18 cellular contexts compared by ENCODE assay signal in the genomic region with DNA sequence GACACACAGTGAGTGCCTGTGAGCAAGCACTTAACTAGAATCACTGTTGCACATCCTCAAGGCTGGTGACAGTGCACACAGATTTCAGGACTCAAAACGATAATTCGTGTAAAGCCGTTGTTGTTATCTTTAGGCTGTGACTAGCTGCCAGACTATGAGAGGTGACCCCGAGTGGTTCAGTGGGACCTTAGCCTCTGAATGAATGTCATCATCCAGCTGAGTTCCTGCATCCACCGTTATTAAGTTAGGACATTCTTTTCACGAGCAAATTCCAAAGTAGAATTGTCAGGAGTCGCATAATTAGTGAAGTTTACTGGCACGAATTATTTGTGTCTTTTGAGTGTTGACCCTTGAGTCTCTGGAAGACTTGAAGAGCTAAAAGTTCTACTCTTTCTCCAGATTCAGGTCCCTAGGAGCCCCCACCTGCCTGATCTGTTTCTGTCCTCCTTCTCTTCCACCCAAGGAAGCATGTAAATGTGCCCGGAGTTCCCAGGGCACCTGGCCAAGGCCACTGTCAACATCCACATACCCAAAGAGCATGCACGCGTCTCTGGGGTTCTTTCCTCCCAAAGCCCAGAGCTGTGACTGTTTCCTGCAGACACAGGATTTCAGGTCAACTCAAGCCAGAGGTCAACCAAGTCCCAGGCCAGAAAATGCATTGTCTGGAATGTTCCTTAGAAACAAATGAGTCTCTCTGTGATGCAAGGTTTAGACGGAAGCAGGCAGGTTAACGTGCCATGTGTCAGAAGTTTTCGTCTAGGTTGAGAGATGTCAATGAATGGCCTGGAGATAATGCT.
A peak's percentile ranks its signal among the peaks of the same experiment; 100 is the strongest.
DNase-seq lines count a peak whose midpoint lies in the region; ATAC-seq and TF ChIP-seq lines count a peak whose summit lies in the region.
"Had no signal": no experiment of that assay in that cellular context is flagged by ENCODE, and none has a peak within 500 bp of the region (broad histone marks: within the 10 kb centered on the region; RNA-seq: fewer than 3 reads in every experiment).

No MANE protein-coding gene starts in this region.

- H3K4me3 Mint-ChIP-seq in activated T-cell treated with anti-CD3 and anti-CD28 coated beads, Interleukin-2, amount 50 U/mL, for 24 hours, result no peak overlapping the region
- H3K4me3 Mint-ChIP-seq in nephron progenitor cell, result no peak overlapping the region
- H3K4me3 Mint-ChIP-seq in CD8-positive, alpha-beta T cell, result no peak overlapping the region
- H3K4me3 Mint-ChIP-seq: activated T-helper 17 cell treated with anti-CD3 and anti-CD28 coated beads, Interleukin-2, amount 50 U/mL, for 72 hours; stimulated activated naive B cell treated with anti-CD40 and anti-IgM and Interleukin-4, amounts not matched to agents 10 μg/mL and 1 μg/mL and 100 μg/mL, for 72 hours had no signal

- peaks cover 16% of the 10 kb centered on the region for H3K4me1 Mint-ChIP-seq in activated T-cell treated with anti-CD3 and anti-CD28 coated beads, Interleukin-2, amount 50 U/mL, for 24 hours (ENCODE audit: low read depth)
- H3K4me1 Mint-ChIP-seq in nephron progenitor cell, result peaks cover 66% of the 10 kb centered on the region
- peaks cover 15% of the 10 kb centered on the region for H3K4me1 Mint-ChIP-seq in CD8-positive, alpha-beta T cell (ENCODE audit: low read depth)

- H3K27ac Mint-ChIP-seq in activated T-cell treated with anti-CD3 and anti-CD28 coated beads, Interleukin-2, amount 50 U/mL, for 24 hours, result no peak overlapping the region
- H3K27ac Mint-ChIP-seq in nephron progenitor cell, result peak overlapping the region; percentile 60
- no peak overlapping the region for H3K27ac Mint-ChIP-seq in CD8-positive, alpha-beta T cell
- H3K27ac Mint-ChIP-seq: activated T-helper 17 cell treated with anti-CD3 and anti-CD28 coated beads, Interleukin-2, amount 50 U/mL, for 72 hours; naive B cell had no signal

- intact Hi-C loops in upper lobe of right lung (cut with DNase I), result no loop called here
- intact Hi-C loops in CD8-positive, alpha-beta T cell (cut with DNase I, micrococcal nuclease), result loop anchor here in 1 of 2 experiments (10.0 kb wide), 1 partner anchor 153 kb away; no protein-coding TSS in a partner anchor

- H3K4me1 ChIP-seq in upper lobe of right lung, result peaks cover 62% of the 10 kb centered on the region
- H3K4me1 ChIP-seq in CD8-positive, alpha-beta T cell (ENCODE audit: insufficient read depth, low read length), result peaks cover 11% of the 10 kb centered on the region

- H3K27me3 Mint-ChIP-seq in activated T-cell treated with anti-CD3 and anti-CD28 coated beads, Interleukin-2, amount 50 U/mL, for 24 hours, result no peaks in the 10 kb centered on the region
- peaks cover 3% of the 10 kb centered on the region for H3K27me3 Mint-ChIP-seq in nephron progenitor cell (ENCODE audit: low read depth, poor library complexity)
- no peaks in the 10 kb centered on the region for H3K27me3 Mint-ChIP-seq in CD8-positive, alpha-beta T cell (ENCODE audit: low read depth)
- H3K27me3 Mint-ChIP-seq: activated T-helper 17 cell treated with anti-CD3 and anti-CD28 coated beads, Interleukin-2, amount 50 U/mL, for 72 hours; naive B cell had no signal

- no peak for TF ChIP-seq CTCF in fibroblast of villous mesenchyme (IDR thresholded peaks at IDR 0.05; ENCODE audit: insufficient read depth, low read depth, low read length)
- TF ChIP-seq CTCF in nephron progenitor cell (IDR thresholded peaks at IDR 0.05), result no peak
- no peak for TF ChIP-seq CTCF in upper lobe of right lung (IDR thresholded peaks at IDR 0.05)
- TF ChIP-seq CTCF in CD8-positive, alpha-beta T cell (IDR thresholded peaks at IDR 0.05), result no peak

- H3K27ac ChIP-seq in upper lobe of right lung, result peak overlapping the region; percentile 87
- H3K27ac ChIP-seq in CD8-positive, alpha-beta T cell (ENCODE audit: low read depth, low read length), result no peak overlapping the region
- H3K27ac ChIP-seq: colonic mucosa had no signal

- no peaks in the 10 kb centered on the region for H3K36me3 Mint-ChIP-seq in activated T-cell treated with anti-CD3 and anti-CD28 coated beads, Interleukin-2, amount 50 U/mL, for 24 hours (ENCODE audit: low read depth)
- no peaks in the 10 kb centered on the region for H3K36me3 Mint-ChIP-seq in nephron progenitor cell (ENCODE audit: low read depth)
- H3K36me3 Mint-ChIP-seq in CD8-positive, alpha-beta T cell, result no peaks in the 10 kb centered on the region
- H3K36me3 Mint-ChIP-seq: naive B cell had no signal

- H3K9me3 Mint-ChIP-seq in activated T-cell treated with anti-CD3 and anti-CD28 coated beads, Interleukin-2, amount 50 U/mL, for 24 hours, result no peaks in the 10 kb centered on the region
- H3K9me3 Mint-ChIP-seq in nephron progenitor cell, result peaks cover 21% of the 10 kb centered on the region
- no peaks in the 10 kb centered on the region for H3K9me3 Mint-ChIP-seq in CD8-positive, alpha-beta T cell
- H3K9me3 Mint-ChIP-seq: activated T-helper 17 cell treated with anti-CD3 and anti-CD28 coated beads, Interleukin-2, amount 50 U/mL, for 72 hours had no signal

- H3K4me3 ChIP-seq in fibroblast of villous mesenchyme (ENCODE audit: low read depth, low read length) (no peak overlapping the region), upper lobe of right lung (no peak overlapping the region)
- H3K4me3 ChIP-seq in CD8-positive, alpha-beta T cell (ENCODE audit: low read depth, low read length), result no peak overlapping the region
- H3K4me3 ChIP-seq: colonic mucosa had no signal

- H3K27me3 ChIP-seq in upper lobe of right lung, result no peaks in the 10 kb centered on the region
- no peaks in the 10 kb centered on the region for H3K27me3 ChIP-seq in CD8-positive, alpha-beta T cell (ENCODE audit: insufficient read depth, low read length)
- H3K27me3 ChIP-seq: colonic mucosa had no signal

- H3K36me3 ChIP-seq in upper lobe of right lung, result no peaks in the 10 kb centered on the region
- no peaks in the 10 kb centered on the region for H3K36me3 ChIP-seq in CD8-positive, alpha-beta T cell (ENCODE audit: insufficient read depth, low read length)
- H3K36me3 ChIP-seq: colonic mucosa had no signal

- no peaks in the 10 kb centered on the region for H3K9me3 ChIP-seq in upper lobe of right lung
- no peaks in the 10 kb centered on the region for H3K9me3 ChIP-seq in CD8-positive, alpha-beta T cell (ENCODE audit: low read length)
- H3K9me3 ChIP-seq: colonic mucosa, SK-N-SH had no signal

- peak; percentile 8 for ATAC-seq in upper lobe of right lung
- ATAC-seq in CD8-positive, alpha-beta T cell, result no peak
- ATAC-seq: activated T-helper 17 cell treated with anti-CD3 and anti-CD28 coated beads, Interleukin-2, amount 50 U/mL, for 72 hours; stimulated activated naive B cell treated with anti-CD40 and anti-IgM and Interleukin-4, amounts not matched to agents 10 μg/mL and 1 μg/mL and 100 μg/mL, for 72 hours had no signal

- CTCF ChIA-PET in CD8-positive, alpha-beta T cell (lab: Charles Lee), result no interaction called here

- POLR2A ChIA-PET in CD8-positive, alpha-beta T cell (lab: Charles Lee), result no interaction called here

- peak; percentile 17 for DNase-seq in activated T-cell treated with anti-CD3 and anti-CD28 coated beads, Interleukin-2, amount 50 U/mL, for 24 hours
- DNase-seq in activated T-cell treated with anti-CD3 and anti-CD28 coated beads, Interleukin-2, amount 50 U/mL, for 48 hours, result no peak
- DNase-seq in fibroblast of villous mesenchyme (ENCODE audit: low read depth), result peak; percentile 84
- DNase-seq in nephron progenitor cell, result no peak
- no peak for DNase-seq in upper lobe of right lung
- no peak for DNase-seq in CD8-positive, alpha-beta T cell
- no peak for DNase-seq in HK-2 (ENCODE audit: unreplicated experiment)
- no peak for DNase-seq in NCI-H1092 (lab: John Stamatoyannopoulos, UW)
- DNase-seq: 8988T; activated CD4-positive, alpha-beta T cell treated with anti-CD3 and anti-CD28 coated beads for 1 hour; colonic mucosa; H7; naive B cell; NCI-H187; SK-N-SH; stimulated activated CD4-positive, alpha-beta T cell treated with anti-CD3 and anti-CD28 coated beads, Interleukin-1b, Interleukin-23, amount 100 ng/mL, for 48 hours; stimulated activated naive B cell treated with anti-CD40 and anti-IgM and Interleukin-4, amounts not matched to agents 10 μg/mL and 1 μg/mL and 100 μg/mL, for 72 hours had no signal

Comparison
In these comparisons a context has a peak if more than half of its experiments do, and no peak if none do; other contexts are left out.
1. DNase-seq: peak in activated T-cell treated with anti-CD3 and anti-CD28 coated beads, Interleukin-2, amount 50 U/mL, for 24 hours (single experiment) and fibroblast of villous mesenchyme (single experiment); none in activated T-cell treated with anti-CD3 and anti-CD28 coated beads, Interleukin-2, amount 50 U/mL, for 48 hours (0 of 2), nephron progenitor cell (single experiment), upper lobe of right lung (single experiment), CD8-positive, alpha-beta T cell (0 of 7), HK-2 (single experiment) and NCI-H1092 (single experiment).